Comparison of ENCODE assay signal across 8 cellular contexts in genomic region chr2:57720728-57721627, GRCh38.
DNase-seq lines count a peak whose midpoint lies in the region; ATAC-seq, FAIRE-seq and TF ChIP-seq lines count a peak whose summit lies in the region.

No MANE protein-coding gene starts in this region.

- no peak overlapping the region for H3K4me3 Mint-ChIP-seq in activated T-helper 1 cell treated with anti-CD3 and anti-CD28 coated beads, Interleukin-12 subunit alpha, Interleukin-12 subunit beta, Interleukin-2, Interleukin-4 antibody, amounts not matched to agents 30 ng/mL and 10 ng/mL and 1 ng/mL, durations not matched to agents 14 hours and 24 hours and 36 hours

- peak overlapping the region; percentile 63 for H3K4me2 ChIP-seq in hepatocyte

- no peaks in the 10 kb centered on the region for H3K4me1 Mint-ChIP-seq in activated T-helper 1 cell treated with anti-CD3 and anti-CD28 coated beads, Interleukin-12 subunit alpha, Interleukin-12 subunit beta, Interleukin-2, Interleukin-4 antibody, amounts not matched to agents 30 ng/mL and 10 ng/mL and 1 ng/mL, durations not matched to agents 14 hours and 24 hours and 36 hours (ENCODE audit: low read depth)

- no peaks in the 10 kb centered on the region for H4K20me1 ChIP-seq in hepatocyte (ENCODE audit: insufficient read depth, poor library complexity, severe bottlenecking)

- peak; percentile 72 for TF ChIP-seq CTCF in GM10248 (IDR thresholded peaks at IDR 0.05; ENCODE audit: control extremely low read depth, extremely low read depth, low read depth, missing control alignments)
- TF ChIP-seq CTCF in hepatocyte (IDR thresholded peaks at IDR 0.05; ENCODE audit: poor library complexity), result peak; percentile 87

- H3K9me3 ChIP-seq in HUES6 (ENCODE audit: control insufficient read depth, insufficient read depth, low read depth, low read length) (no peaks in the 10 kb centered on the region), hepatocyte (ENCODE audit: low read depth) (no peaks in the 10 kb centered on the region)

- no peak overlapping the region for H3K27ac Mint-ChIP-seq in activated T-helper 1 cell treated with anti-CD3 and anti-CD28 coated beads, Interleukin-12 subunit alpha, Interleukin-12 subunit beta, Interleukin-2, Interleukin-4 antibody, amounts not matched to agents 30 ng/mL and 10 ng/mL and 1 ng/mL, durations not matched to agents 14 hours and 24 hours and 36 hours

- DNase-seq in GM10248 (ENCODE audit: extremely low spot score) (peak; percentile 65), RCC 7860 (ENCODE audit: low spot score) (peak; percentile 42), amygdala (lab: John Stamatoyannopoulos, UW) (peak in 41 of 56 donors; percentile 1 to 66 (median 15)), hepatocyte (ENCODE audit: low spot score) (peak; percentile 76), sciatic nerve (ENCODE audit: low spot score) (no peak)
- DNase-seq in activated T-helper 1 cell treated with anti-CD3 and anti-CD28 coated beads, Interleukin-12 subunit alpha, Interleukin-12 subunit beta, Interleukin-2, Interleukin-4 antibody, amounts not matched to agents 30 ng/mL and 10 ng/mL and 1 ng/mL, durations not matched to agents 14 hours and 24 hours and 36 hours (ENCODE audit: low spot score), result no peak

- H2AFZ ChIP-seq in hepatocyte, result peak overlapping the region; percentile 57

- WGBS in hepatocyte (ENCODE audit: low lambda C conversion rate, missing lambda C conversion rate), result 22% methylated on average over 16 of the region's 16 CpGs

- intact Hi-C loops in sciatic nerve (cut with DNase I), result no loop called here
- intact Hi-C loops in activated T-helper 1 cell treated with anti-CD3 and anti-CD28 coated beads, Interleukin-12 subunit alpha, Interleukin-12 subunit beta, Interleukin-2, Interleukin-4 antibody, amounts not matched to agents 30 ng/mL and 10 ng/mL and 1 ng/mL, durations not matched to agents 14 hours and 24 hours and 36 hours (cut with micrococcal nuclease), result no loop called here

- H3K9me3 Mint-ChIP-seq in activated T-helper 1 cell treated with anti-CD3 and anti-CD28 coated beads, Interleukin-12 subunit alpha, Interleukin-12 subunit beta, Interleukin-2, Interleukin-4 antibody, amounts not matched to agents 30 ng/mL and 10 ng/mL and 1 ng/mL, durations not matched to agents 14 hours and 24 hours and 36 hours, result no peaks in the 10 kb centered on the region

- CTCF ChIA-PET in GM10248 (lab: Yijun Ruan, JAX), result interaction anchor here (0.6 to 2.1 kb wide), 21 partner anchors 8 to 1306 kb away, joined by 3 to 12 read pairs (median 4); no protein-coding TSS in a partner anchor

- H3K4me1 ChIP-seq in HUES6 (ENCODE audit: control insufficient read depth, insufficient read depth, low read length) (peaks cover 4% of the 10 kb centered on the region; the same call in 1 of the 2 replicates), hepatocyte (ENCODE audit: insufficient read depth) (no peaks in the 10 kb centered on the region)

- no peaks in the 10 kb centered on the region for H3K9me2 ChIP-seq in hepatocyte (replicated peaks; ENCODE audit: insufficient read depth)

- no peak for FAIRE-seq in RCC 7860 (lab: Jason Lieb, UNC)

- H3K36me3 ChIP-seq in HUES6 (ENCODE audit: control insufficient read depth, insufficient read depth, low read length), result no peaks in the 10 kb centered on the region
- no peaks in the 10 kb centered on the region for H3K36me3 ChIP-seq in hepatocyte (replicated peaks; ENCODE audit: insufficient read depth, low read depth)

- peak overlapping the region; percentile 25 for H3K9ac ChIP-seq in HUES6 (ENCODE audit: low read length)

- ATAC-seq in GM21723 (IDR thresholded peaks at IDR 0.05; ENCODE audit: unreplicated experiment) (peak; percentile 100), sciatic nerve (peak; percentile 84)

- H3K36me3 Mint-ChIP-seq in activated T-helper 1 cell treated with anti-CD3 and anti-CD28 coated beads, Interleukin-12 subunit alpha, Interleukin-12 subunit beta, Interleukin-2, Interleukin-4 antibody, amounts not matched to agents 30 ng/mL and 10 ng/mL and 1 ng/mL, durations not matched to agents 14 hours and 24 hours and 36 hours (ENCODE audit: low read depth), result no peaks in the 10 kb centered on the region

- H3K27me3 ChIP-seq in HUES6 (ENCODE audit: control insufficient read depth, insufficient read depth, low read length), result no peaks in the 10 kb centered on the region
- no peaks in the 10 kb centered on the region for H3K27me3 ChIP-seq in hepatocyte

- POLR2A ChIA-PET in GM10248 (lab: Yijun Ruan, JAX), result no interaction called here

- H3K4me3 ChIP-seq in HUES6 (ENCODE audit: low read depth, low read length), result peak overlapping the region; percentile 44; the same call in 1 of the 2 replicates
- H3K4me3 ChIP-seq in hepatocyte, result no peak overlapping the region

- H3K27me3 Mint-ChIP-seq in activated T-helper 1 cell treated with anti-CD3 and anti-CD28 coated beads, Interleukin-12 subunit alpha, Interleukin-12 subunit beta, Interleukin-2, Interleukin-4 antibody, amounts not matched to agents 30 ng/mL and 10 ng/mL and 1 ng/mL, durations not matched to agents 14 hours and 24 hours and 36 hours (ENCODE audit: insufficient read depth), result peaks cover 2% of the 10 kb centered on the region

- no peaks in the 10 kb centered on the region for H3K79me2 ChIP-seq in hepatocyte

- H3K27ac ChIP-seq in HUES6 (ENCODE audit: low read depth, low read length) (no peak overlapping the region), hepatocyte (no peak overlapping the region)

Comparison
In these comparisons a context has a peak if more than half of its experiments do, and no peak if none do; other contexts are left out.
1. DNase-seq: peak in GM10248 (single experiment), RCC 7860 (single experiment), amygdala (41 of 56) and hepatocyte (single experiment); none in sciatic nerve (single experiment) and activated T-helper 1 cell treated with anti-CD3 and anti-CD28 coated beads, Interleukin-12 subunit alpha, Interleukin-12 subunit beta, Interleukin-2, Interleukin-4 antibody, amounts not matched to agents 30 ng/mL and 10 ng/mL and 1 ng/mL, durations not matched to agents 14 hours and 24 hours and 36 hours (single experiment).